17 cellular contexts compared by ENCODE assay signal in the genomic region with DNA sequence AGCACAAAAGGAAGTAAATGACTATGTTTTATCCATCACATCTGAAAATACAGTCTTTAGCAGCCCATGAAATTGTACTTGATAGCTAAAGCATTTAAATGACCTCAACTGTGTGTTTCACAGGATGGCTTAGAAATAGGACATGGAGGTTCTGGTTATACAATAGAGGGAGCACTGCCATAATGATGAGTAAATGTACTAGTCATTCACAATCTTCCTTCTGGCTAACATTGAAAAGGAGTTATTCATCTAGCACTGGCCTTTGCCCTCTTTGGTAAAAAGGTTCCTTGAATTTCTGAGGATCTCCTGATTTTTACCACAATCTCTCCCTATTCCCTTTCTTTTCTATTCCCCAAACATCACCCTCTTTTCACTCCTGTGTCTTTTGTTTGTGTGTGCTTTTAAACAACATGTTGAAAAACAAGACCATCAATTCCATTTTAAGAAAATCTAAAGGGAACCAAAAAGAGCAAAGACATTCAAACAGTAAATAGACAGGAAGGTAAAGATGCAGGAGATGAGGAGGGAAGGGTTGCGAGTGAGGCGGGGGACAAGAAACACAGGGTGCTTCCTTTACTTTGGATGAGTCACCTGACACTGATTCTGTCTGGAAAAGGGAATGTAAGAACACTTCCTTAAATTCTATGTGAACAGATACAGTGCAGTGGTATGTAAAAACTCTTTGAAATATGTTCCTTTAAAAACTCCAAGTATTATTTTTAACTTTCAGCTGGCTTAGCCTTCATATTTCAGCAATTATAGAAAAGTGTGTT.
DNase-seq lines count a peak whose midpoint lies in the region; ATAC-seq, FAIRE-seq and TF ChIP-seq lines count a peak whose summit lies in the region.
"Had no signal": no experiment of that assay in that cellular context is flagged by ENCODE, and none has a peak within 500 bp of the region (broad histone marks: within the 10 kb centered on the region; RNA-seq: fewer than 3 reads in every experiment).

No MANE protein-coding gene starts in this region.

- H2AFZ ChIP-seq in osteoblast (ENCODE audit: low read length), result peak overlapping the region; percentile 65

- H3K27me3 ChIP-seq in osteoblast (ENCODE audit: insufficient read depth, low read length) (no peaks in the 10 kb centered on the region), tibial artery (no peaks in the 10 kb centered on the region)

- ATAC-seq in HG02870 (IDR thresholded peaks at IDR 0.05; ENCODE audit: unreplicated experiment), result no peak
- ATAC-seq: naive thymus-derived CD8-positive, alpha-beta T cell; Panc1; right cardiac atrium had no signal

- H3K9me3 ChIP-seq in osteoblast (ENCODE audit: low read depth, low read length) (no peaks in the 10 kb centered on the region), tibial artery (no peaks in the 10 kb centered on the region)

- H3K79me2 ChIP-seq in osteoblast (ENCODE audit: insufficient read depth, low read length), result no peaks in the 10 kb centered on the region

- intact Hi-C loops in tibial artery (cut with DNase I; ENCODE audit: low total_unique reads), result no loop called here

- H4K20me1 ChIP-seq in osteoblast (ENCODE audit: insufficient read depth, low read length), result no peaks in the 10 kb centered on the region

- peak; percentile 77 for DNase-seq in EL
- DNase-seq in RCC 7860 (ENCODE audit: low spot score), result peak; percentile 80
- peak; percentile 85 for DNase-seq in epithelial cell of esophagus (ENCODE audit: low read depth)
- DNase-seq in osteoblast (ENCODE audit: insufficient read length, low spot score, missing footprints), result peak; percentile 39
- DNase-seq in stimulated activated CD8-positive, alpha-beta memory T cell treated with anti-CD3 and anti-CD28 coated beads, Interleukin-4, amount 100 ng/mL, for 48 hours, result no peak
- DNase-seq in activated CD4-positive, alpha-beta T cell treated with anti-CD3 and anti-CD28 coated beads, Interleukin-2, amount 50 U/mL, for 4 hours, result no peak
- no peak for DNase-seq in tibial artery
- DNase-seq: activated CD4-positive, alpha-beta T cell treated with anti-CD3 and anti-CD28 coated beads, Interleukin-2, amount 50 U/mL, for 48 hours; naive thymus-derived CD8-positive, alpha-beta T cell; NCI-H146; NCI-H510A; right cardiac atrium; stimulated activated CD4-positive, alpha-beta T cell treated with anti-CD3 and anti-CD28 coated beads, Interleukin-4, amount 100 ng/mL, for 4 hours; stimulated activated naive CD4-positive, alpha-beta T cell had no signal

- H3K4me1 ChIP-seq in osteoblast (ENCODE audit: insufficient read depth, low read length) (peaks cover 25% of the 10 kb centered on the region), tibial artery (peaks cover 0 to 4% (median 0%) of the 10 kb centered on the region in 4 donors)

- peak overlapping the region; percentile 54 for H3K4me2 ChIP-seq in osteoblast (ENCODE audit: insufficient read depth, low read length)

- H3K36me3 ChIP-seq in osteoblast (ENCODE audit: insufficient read depth, low read length), result no peaks in the 10 kb centered on the region
- H3K36me3 ChIP-seq in tibial artery, result no peaks in the 10 kb centered on the region

- no peak for TF ChIP-seq CTCF in epithelial cell of esophagus (IDR thresholded peaks at IDR 0.05; ENCODE audit: insufficient read depth, low read depth, low read length, missing control alignments)
- no peak for TF ChIP-seq CTCF in osteoblast (IDR thresholded peaks at IDR 0.05; ENCODE audit: extremely low read depth, low read depth, low read length)
- no peak for TF ChIP-seq CTCF in tibial artery (IDR thresholded peaks at IDR 0.05)

- peak; percentile 81 for FAIRE-seq in RCC 7860 (lab: Jason Lieb, UNC)
- FAIRE-seq: islet of Langerhans had no signal

- H3K4me3 ChIP-seq in epithelial cell of esophagus (ENCODE audit: low read length) (no peak overlapping the region), osteoblast (ENCODE audit: insufficient read depth, low read length) (peak overlapping the region; percentile 12), tibial artery (no peak overlapping the region)

- H3K27ac ChIP-seq in osteoblast (ENCODE audit: low read depth, low read length) (peak overlapping the region; percentile 67), tibial artery (no peak overlapping the region)

Comparison
In these comparisons a context has a peak if more than half of its experiments do, and no peak if none do; other contexts are left out.
1. DNase-seq: peak in EL (single experiment), RCC 7860 (single experiment), epithelial cell of esophagus (single experiment) and osteoblast (single experiment); none in stimulated activated CD8-positive, alpha-beta memory T cell treated with anti-CD3 and anti-CD28 coated beads, Interleukin-4, amount 100 ng/mL, for 48 hours (single experiment), activated CD4-positive, alpha-beta T cell treated with anti-CD3 and anti-CD28 coated beads, Interleukin-2, amount 50 U/mL, for 4 hours (0 of 2) and tibial artery (0 of 2).